Comparison of ENCODE assay signal across 24 cellular contexts in the genomic region with DNA sequence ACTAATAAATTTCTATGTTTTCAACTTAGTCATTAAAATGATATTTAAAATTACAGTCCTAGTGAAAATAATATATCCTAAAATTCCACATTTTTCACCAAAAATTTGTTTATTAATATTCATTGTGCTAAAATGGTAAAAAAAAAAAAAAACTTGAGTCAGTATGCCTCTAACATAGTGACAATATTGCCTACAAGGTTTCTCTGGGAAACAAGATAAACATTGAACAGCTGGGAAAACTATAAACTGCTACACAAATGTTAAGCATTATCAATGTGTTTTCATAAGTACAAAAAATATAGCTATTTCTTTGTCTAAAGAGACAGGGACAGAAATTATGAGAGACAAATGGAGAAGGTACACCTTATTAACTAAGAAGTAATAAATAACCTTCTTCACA.
"Had no signal": no experiment of that assay in that cellular context is flagged by ENCODE, and none has a peak within 500 bp of the region (broad histone marks: within the 10 kb centered on the region; RNA-seq: fewer than 3 reads in every experiment).

No MANE protein-coding gene starts in this region.

- ATAC-seq: gastrocnemius medialis; left cardiac atrium; left lung; mucosa of descending colon; natural killer cell treated with Interleukin-12 subunit alpha and Interleukin-12 subunit beta and Interleukin-15 and Interleukin-18, amount 100 ng/mL, for 72 hours; right lobe of liver; stimulated activated naive CD8-positive, alpha-beta T cell treated with anti-CD3 and anti-CD28 coated beads, Interleukin-15, amount 100 ng/mL, for 72 hours; upper lobe of right lung had no signal

- DNase-seq: dermis blood vessel endothelial cell; effector memory CD4-positive, alpha-beta T cell; gastrocnemius medialis; head of caudate nucleus; left cardiac atrium; left lung; mesenchymal stem cell; mucosa of descending colon; naive B cell; right lobe of liver; small intestine; stimulated activated CD4-positive, alpha-beta T cell treated with anti-CD3 and anti-CD28 coated beads, Interleukin-1b, Interleukin-23, amount 100 ng/mL, for 48 hours; stimulated activated CD4-positive, alpha-beta T cell treated with anti-CD3 and anti-CD28 coated beads, Interleukin-4, amount 100 ng/mL, for 1 hour; stimulated activated CD8-positive, alpha-beta memory T cell treated with anti-CD3 and anti-CD28 coated beads, Interleukin-4, amount 100 ng/mL, for 48 hours; stimulated activated naive CD4-positive, alpha-beta T cell; stimulated activated naive CD8-positive, alpha-beta T cell treated with anti-CD3 and anti-CD28 coated beads, Interleukin-15, amount 100 ng/mL, for 72 hours; transverse colon; upper lobe of right lung; uterus had no signal

- H3K9me3 ChIP-seq: gastrocnemius medialis, left lung, mucosa of descending colon, neutrophil, right lobe of liver, suprapubic skin, transverse colon, upper lobe of right lung, uterus had no signal

- H3K4me3 ChIP-seq: coronary artery, gastrocnemius medialis, left lung, mucosa of descending colon, right lobe of liver, suprapubic skin, transverse colon, upper lobe of right lung, uterus had no signal

- H3K36me3 ChIP-seq: gastrocnemius medialis, left lung, neutrophil, right lobe of liver, suprapubic skin, transverse colon, upper lobe of right lung, uterus had no signal

- H3K27ac ChIP-seq: coronary artery, gastrocnemius medialis, left lung, neutrophil, parathyroid adenoma, right lobe of liver, suprapubic skin, transverse colon, upper lobe of right lung, uterus had no signal

- H3K4me1 ChIP-seq: gastrocnemius medialis, left lung, parathyroid adenoma, transverse colon, upper lobe of right lung, uterus had no signal

- H3K27me3 ChIP-seq: gastrocnemius medialis, left lung, neutrophil, right lobe of liver, suprapubic skin, transverse colon, upper lobe of right lung, uterus had no signal
